Comparison of ENCODE assay signal across 10 cellular contexts in the genomic region with DNA sequence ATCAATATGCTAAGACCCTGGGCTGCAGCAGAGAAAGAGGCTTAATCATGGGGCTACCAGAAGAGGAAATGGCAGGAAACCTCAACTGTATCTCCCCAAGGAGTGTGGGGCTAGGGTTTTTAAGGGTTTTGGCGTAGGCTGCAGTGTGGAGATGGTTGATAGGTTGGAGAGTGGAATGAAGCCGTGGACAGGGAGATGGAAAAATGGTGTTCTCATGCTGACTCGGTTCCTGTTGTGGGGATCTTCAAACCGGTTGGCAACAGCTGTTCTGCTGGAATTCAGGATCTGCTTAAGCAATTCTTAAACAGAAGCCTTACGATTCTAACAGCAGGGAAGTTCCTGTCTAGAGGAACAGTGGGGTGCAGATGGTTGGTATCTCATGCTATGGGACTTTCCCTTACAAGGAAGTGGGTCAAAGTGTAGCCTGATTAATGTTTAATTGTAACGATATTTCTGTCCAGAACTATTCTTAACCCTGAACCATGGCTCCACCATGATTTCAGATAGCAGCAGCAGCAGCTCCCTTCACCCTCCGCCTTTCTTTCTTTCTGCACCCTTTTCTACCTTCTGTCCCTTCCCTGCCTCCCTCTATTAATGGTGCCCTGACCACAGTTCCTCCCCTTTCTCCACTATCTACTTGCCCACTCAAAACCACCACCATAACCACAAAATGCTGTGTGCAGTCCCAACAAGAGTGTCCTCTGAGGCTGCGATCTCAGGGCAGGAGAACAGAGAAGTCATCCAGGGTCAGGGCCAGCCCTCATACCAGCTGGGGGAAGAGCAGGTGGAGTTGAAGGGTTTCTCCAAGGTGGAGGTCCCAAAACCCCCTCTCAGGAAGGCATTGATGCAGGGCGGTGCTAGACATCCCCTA. TPM values are rescaled to one million over a fixed set of nuclear protein-coding genes. Genes with fewer than 3 reads are reported as not detected.
DNase-seq lines count a peak whose midpoint lies in the region; ATAC-seq and TF ChIP-seq lines count a peak whose summit lies in the region.
"Had no signal": no experiment of that assay in that cellular context is flagged by ENCODE, and none has a peak within 500 bp of the region (broad histone marks: within the 10 kb centered on the region; RNA-seq: fewer than 3 reads in every experiment).

No MANE protein-coding gene starts in this region.

- in situ Hi-C loops in GM13977 (cut with MboI; ENCODE audit: low pct_unique_long_range_greater_than_20kb, low sequenced_read_pairs, unreplicated experiment) = no loop called here

- peak overlapping the region; percentile 4 for H3K27ac Mint-ChIP-seq in activated CD8-positive, alpha-beta T cell treated with anti-CD3 and anti-CD28 coated beads for 36 hours
- peak overlapping the region; percentile 80 to 87 for H3K27ac Mint-ChIP-seq in natural killer cell

- H3K27me3 Mint-ChIP-seq in activated CD8-positive, alpha-beta T cell treated with anti-CD3 and anti-CD28 coated beads for 36 hours = no peaks in the 10 kb centered on the region
- H3K27me3 Mint-ChIP-seq in natural killer cell (ENCODE audit: low read depth in 2 of 2) = peaks cover 18 to 43% of the 10 kb centered on the region in 2 donors

- peak; percentile 26 for ATAC-seq in HG03097 (IDR thresholded peaks at IDR 0.05; ENCODE audit: low FRiP score, unreplicated experiment)
- ATAC-seq in activated CD8-positive, alpha-beta T cell treated with anti-CD3 and anti-CD28 coated beads for 36 hours = no peak
- peak; percentile 29 to 42 (median 31) for ATAC-seq in natural killer cell
- ATAC-seq in HG02938 (IDR thresholded peaks at IDR 0.05; ENCODE audit: unreplicated experiment) = no peak

- POLR2A ChIA-PET in activated CD8-positive, alpha-beta T cell treated with anti-CD3 and anti-CD28 coated beads for 36 hours (lab: Charles Lee) = interaction anchor here (0.6 kb wide), 1 partner anchor 403 kb away, joined by 3 read pairs; no protein-coding TSS in a partner anchor

- no peak overlapping the region for H3K4me3 ChIP-seq in uterus

- DNase-seq in GM13977 (ENCODE audit: low spot score) (peak; percentile 53), natural killer cell (no peak), SW 1271 (lab: John Stamatoyannopoulos, UW) (no peak), uterus (no peak), NCI-H2029 (lab: John Stamatoyannopoulos, UW) (no peak)
- DNase-seq in activated CD8-positive, alpha-beta T cell treated with anti-CD3 and anti-CD28 coated beads for 36 hours = no peak
- DNase-seq: H7 had no signal

- TF ChIP-seq CTCF in GM13977 (IDR thresholded peaks at IDR 0.05; ENCODE audit: extremely low read depth, insufficient read depth, missing control alignments) (no peak), natural killer cell (IDR thresholded peaks at IDR 0.05) (no peak), uterus (IDR thresholded peaks at IDR 0.05) (no peak)
- TF ChIP-seq CTCF in activated CD8-positive, alpha-beta T cell treated with anti-CD3 and anti-CD28 coated beads for 36 hours (IDR thresholded peaks at IDR 0.05) = no peak

- no peaks in the 10 kb centered on the region for H3K36me3 ChIP-seq in uterus

- H3K4me1 ChIP-seq in uterus = no peaks in the 10 kb centered on the region

- no peak overlapping the region for H3K27ac ChIP-seq in uterus

- no peaks in the 10 kb centered on the region for H3K9me3 ChIP-seq in uterus

- CTCF ChIA-PET in activated CD8-positive, alpha-beta T cell treated with anti-CD3 and anti-CD28 coated beads for 36 hours (lab: Charles Lee) = interaction anchor here (4.2 kb wide), 1 partner anchor 73 kb away, joined by 22 read pairs; no protein-coding TSS in a partner anchor

- H3K4me3 Mint-ChIP-seq in activated CD8-positive, alpha-beta T cell treated with anti-CD3 and anti-CD28 coated beads for 36 hours = no peak overlapping the region
- H3K4me3 Mint-ChIP-seq in natural killer cell = peak overlapping the region; percentile 29

- peaks cover 61% of the 10 kb centered on the region for H3K4me1 Mint-ChIP-seq in activated CD8-positive, alpha-beta T cell treated with anti-CD3 and anti-CD28 coated beads for 36 hours (ENCODE audit: low read depth)
- peaks cover 42 to 48% of the 10 kb centered on the region in 2 donors for H3K4me1 Mint-ChIP-seq in natural killer cell

- intact Hi-C loops in activated CD8-positive, alpha-beta T cell treated with anti-CD3 and anti-CD28 coated beads for 36 hours (cut with micrococcal nuclease) = loop anchor here (5.0 kb wide), 1 partner anchor 62 kb away; no protein-coding TSS in a partner anchor
- intact Hi-C loops in natural killer cell (cut with micrococcal nuclease) (loop anchor here (2.0 to 5.0 kb wide), 3 partner anchors 32 to 47 kb away; partner anchors contain the start of genes RSPH1 and SLC37A1), uterus (cut with DNase I; ENCODE audit: low total_unique reads) (no loop called here)

- no peaks in the 10 kb centered on the region for H3K36me3 Mint-ChIP-seq in activated CD8-positive, alpha-beta T cell treated with anti-CD3 and anti-CD28 coated beads for 36 hours (ENCODE audit: low read depth)
- no peaks in the 10 kb centered on the region for H3K36me3 Mint-ChIP-seq in natural killer cell

- H3K9me3 Mint-ChIP-seq in activated CD8-positive, alpha-beta T cell treated with anti-CD3 and anti-CD28 coated beads for 36 hours = no peaks in the 10 kb centered on the region
- no peaks in the 10 kb centered on the region for H3K9me3 Mint-ChIP-seq in natural killer cell

- TF ChIP-seq POLR2A in uterus (IDR thresholded peaks at IDR 0.05) = no peak

- no peaks in the 10 kb centered on the region for H3K27me3 ChIP-seq in uterus

RNA-seq across cellular contexts. Expression of gene RSPH1, which starts 30.8 kb away (rescaled TPM):
- total RNA-seq in activated CD8-positive, alpha-beta T cell treated with anti-CD3 and anti-CD28 coated beads for 36 hours = not detected
- total RNA-seq in natural killer cell (under 1 TPM in 1 of 3 donors, not detected in 2; 0.16 TPM), uterus (1 to 10 TPM in 2 of 4 donors, not detected in 2; 1.7 to 3.4 TPM)
- total RNA-seq: H7, skeletal muscle tissue had no signal

RNA-seq across cellular contexts. Expression of gene SLC37A1, which starts 48.4 kb away (rescaled TPM):
- total RNA-seq in activated CD8-positive, alpha-beta T cell treated with anti-CD3 and anti-CD28 coated beads for 36 hours = 10 to 100 TPM; 12.8 to 14.9 TPM
- total RNA-seq in natural killer cell (10 to 100 TPM; 24.8 to 25.8 (median 25.3) TPM), uterus (1 to 10 TPM; 2.3 to 8.8 (median 6.3) TPM)

Comparison
In these comparisons a context has a peak if more than half of its experiments do, and no peak if none do; other contexts are left out.
1. ATAC-seq: peak in HG03097 (single experiment) and natural killer cell (3 of 3); none in activated CD8-positive, alpha-beta T cell treated with anti-CD3 and anti-CD28 coated beads for 36 hours (single experiment) and HG02938 (single experiment).